ENCODE assay signal across 24 cellular contexts in genomic region chr11:19458721-19459120, GRCh38.
DNase-seq lines count a peak whose midpoint lies in the region; FAIRE-seq and TF ChIP-seq lines count a peak whose summit lies in the region.
"Had no signal": no experiment of that assay in that cellular context is flagged by ENCODE, and none has a peak within 500 bp of the region (broad histone marks: within the 10 kb centered on the region; RNA-seq: fewer than 3 reads in every experiment).

No MANE protein-coding gene starts in this region.

- H4K20me1 ChIP-seq in H1 (replicated peaks in 1 of 2; ENCODE audit: control insufficient read depth in 1 of 2, insufficient read depth in 2 of 2, low read length in 2 of 2), result no peaks in the 10 kb centered on the region
- H4K20me1 ChIP-seq: BLaER1 treated with 17β-estradiol and CSF1 and Interleukin-3, amounts not matched to agents 10 nM and 100 nM had no signal

- H2AFZ ChIP-seq in H1 (ENCODE audit: low read length), result no peak overlapping the region
- H2AFZ ChIP-seq: GM23248 had no signal

- no peaks in the 10 kb centered on the region for H3K36me3 ChIP-seq in H1 (ENCODE audit: control insufficient read depth in 2 of 4, insufficient read depth in 4 of 4, low read length in 3 of 4)
- no peaks in the 10 kb centered on the region for H3K36me3 ChIP-seq in vagina
- H3K36me3 ChIP-seq: BE2C; BLaER1 treated with 17β-estradiol and CSF1 and Interleukin-3, amounts not matched to agents 10 nM and 100 nM had no signal

- peak overlapping the region; percentile 67 for H3K27ac Mint-ChIP-seq in nephron progenitor cell
- H3K27ac Mint-ChIP-seq: CD14-positive monocyte; CD4-positive, alpha-beta T cell; CD8-positive, alpha-beta memory T cell; H9 had no signal

- H2BK15ac ChIP-seq in H1 (ENCODE audit: low read length), result no peak overlapping the region

- peaks cover 10% of the 10 kb centered on the region for H3K27me3 Mint-ChIP-seq in nephron progenitor cell (ENCODE audit: low read depth, poor library complexity)

- no peaks in the 10 kb centered on the region for H3K36me3 Mint-ChIP-seq in nephron progenitor cell (ENCODE audit: low read depth)
- H3K36me3 Mint-ChIP-seq: CD14-positive monocyte; CD8-positive, alpha-beta memory T cell had no signal

- no peak overlapping the region for H3K56ac ChIP-seq in H1 (replicated peaks; ENCODE audit: insufficient read length, low read depth, low read length)

- H3K4me2 ChIP-seq in H1 (ENCODE audit: insufficient read depth in 1 of 2, low read depth in 2 of 2, low read length in 2 of 2), result no peak overlapping the region
- H3K4me2 ChIP-seq: A549; BLaER1 treated with 17β-estradiol and CSF1 and Interleukin-3, amounts not matched to agents 10 nM and 100 nM had no signal

- no peak for TF ChIP-seq EP300 in H1 (IDR thresholded peaks at IDR 0.05; ENCODE audit: borderline replicate concordance in 1 of 2, low read depth in 2 of 2, low read length in 2 of 2)

- H3K9ac ChIP-seq in H1 (replicated peaks in 1 of 4; ENCODE audit: extremely low read depth in 1 of 4, low read depth in 3 of 4, low read length in 3 of 4), result no peak overlapping the region
- H3K9ac ChIP-seq: BLaER1 treated with 17β-estradiol and CSF1 and Interleukin-3, amounts not matched to agents 10 nM and 100 nM; GM23248 had no signal

- H3K4me1 ChIP-seq in H1 (replicated peaks in 1 of 4; ENCODE audit: control insufficient read depth in 3 of 4, insufficient read depth in 4 of 4, low read length in 3 of 4) (peaks cover 5 to 14% (median 9%) of the 10 kb centered on the region in 4 experiments), vagina (peaks cover 7% of the 10 kb centered on the region)
- H3K4me1 ChIP-seq: A549, BE2C had no signal

- no peaks in the 10 kb centered on the region for H3K9me3 Mint-ChIP-seq in nephron progenitor cell
- H3K9me3 Mint-ChIP-seq: CD14-positive monocyte; CD4-positive, alpha-beta T cell; CD8-positive, alpha-beta memory T cell; H9 had no signal

- H3K4me3 ChIP-seq in H1 (ENCODE audit: extremely low read depth in 1 of 4, insufficient read depth in 2 of 4, low read depth in 3 of 4, low read length in 4 of 4) (no peak overlapping the region), vagina (no peak overlapping the region)
- H3K4me3 ChIP-seq: A549; BLaER1 treated with 17β-estradiol and CSF1 and Interleukin-3, amounts not matched to agents 10 nM and 100 nM; GM23248 had no signal

- H3K79me2 ChIP-seq in H1 (ENCODE audit: control insufficient read depth in 1 of 2, insufficient read depth in 2 of 2, low read length in 2 of 2), result no peaks in the 10 kb centered on the region

- H3K27ac ChIP-seq in H1 (ENCODE audit: low read depth, low read length) (no peak overlapping the region), vagina (no peak overlapping the region), caudate nucleus (ENCODE audit: low read depth, low read length) (no peak overlapping the region)
- H3K27ac ChIP-seq: A549; BLaER1 treated with 17β-estradiol and CSF1 and Interleukin-3, amounts not matched to agents 10 nM and 100 nM; GM23248 had no signal

- H3K4me1 Mint-ChIP-seq in nephron progenitor cell, result peaks cover 4% of the 10 kb centered on the region
- H3K4me1 Mint-ChIP-seq: CD14-positive monocyte; CD8-positive, alpha-beta memory T cell had no signal

- POLR2A ChIA-PET in H1 (lab: Charles Lee; ENCODE audit: partially characterized antibody), result no interaction called here

- no peak overlapping the region for H3K14ac ChIP-seq in H1 (ENCODE audit: insufficient read length)

- no peak overlapping the region for H3K23ac ChIP-seq in H1 (ENCODE audit: insufficient read length)

- no peak overlapping the region; the same call in 1 of the 2 replicates for H2BK12ac ChIP-seq in H1 (ENCODE audit: low read depth, low read length)

- 90% methylated on average over 3 of the region's 3 CpGs; no CpG with 5 or more reads in 1 of the 2 experiments for WGBS in H1 (ENCODE audit: extremely low coverage in 1 of 2, insufficient coverage in 1 of 2, insufficient read length in 1 of 2, insufficient replicate concordance in 2 of 2, low coverage in 1 of 2, low lambda C conversion rate in 2 of 2, missing lambda C conversion rate in 1 of 2), 2 experiments

- H3K79me1 ChIP-seq in H1 (ENCODE audit: low read depth, low read length), result no peaks in the 10 kb centered on the region

- H3K4ac ChIP-seq in H1 (replicated peaks; ENCODE audit: insufficient read length, low read depth, low read length), result no peak overlapping the region

- no peak for TF ChIP-seq RAD21 in H1 (IDR thresholded peaks at IDR 0.05 in 1 of 2, conservative IDR thresholded peaks at IDR 0.05 in 1 of 2; ENCODE audit: low read depth in 2 of 2, low read length in 2 of 2)

- no peaks in the 10 kb centered on the region for H3K9me3 ChIP-seq in H1 (ENCODE audit: insufficient read depth in 2 of 2, low read depth in 1 of 2, low read length in 1 of 2)
- no peaks in the 10 kb centered on the region for H3K9me3 ChIP-seq in vagina
- H3K9me3 ChIP-seq: A549; BE2C; BLaER1 treated with 17β-estradiol and CSF1 and Interleukin-3, amounts not matched to agents 10 nM and 100 nM had no signal

- H3K18ac ChIP-seq in H1 (ENCODE audit: extremely low read depth, low read length), result no peak overlapping the region

- no peak overlapping the region for H2BK120ac ChIP-seq in H1 (replicated peaks; ENCODE audit: low read depth, low read length)

- H2AK5ac ChIP-seq in H1 (ENCODE audit: low read depth, low read length), result peak overlapping the region; percentile 48; the same call in 1 of the 2 replicates

- no peak overlapping the region for H4K5ac ChIP-seq in H1 (ENCODE audit: insufficient read length, low read depth, low read length)

- H2BK5ac ChIP-seq in H1 (ENCODE audit: low read depth, low read length), result no peak overlapping the region

- no peak for FAIRE-seq in H1 (lab: Jason Lieb, UNC)
- FAIRE-seq: A549, D721Med, G401.6, GM12892, GM19239 had no signal

- no peak overlapping the region for H4K91ac ChIP-seq in H1 (replicated peaks; ENCODE audit: insufficient read length, low read length)

- CTCF ChIA-PET in H1 (lab: Charles Lee; ENCODE audit: partially characterized antibody), result interaction anchor here (1.4 kb wide), 1 partner anchor 46 kb away, joined by 3 read pairs; no protein-coding TSS in a partner anchor

- DNase-seq in NCI-H2171 treated with DMSO at 0.1 percent for 48 hours (lab: John Stamatoyannopoulos, UW), result peak; percentile 28
- no peak for DNase-seq in NCI-H2171 (lab: John Stamatoyannopoulos, UW)
- DNase-seq in H1 (ENCODE audit: low read depth in 1 of 2, low spot score in 2 of 2), result no peak
- no peak for DNase-seq in nephron progenitor cell
- DNase-seq in vagina (ENCODE audit: extremely low spot score in 2 of 2), result peak; percentile 80 to 91
- DNase-seq in OCI-M2 (lab: John Stamatoyannopoulos, UW; ENCODE audit: unreplicated experiment), result no peak
- DNase-seq in caudate nucleus (lab: John Stamatoyannopoulos, UW), result no peak
- DNase-seq: 8988T; ACHN; AML-193; BE2C; CD4-positive, alpha-beta T cell; CD8-positive, alpha-beta memory T cell; DMS153; DND-41; H9 had no signal

- no peak overlapping the region for H3K4me3 Mint-ChIP-seq in nephron progenitor cell
- H3K4me3 Mint-ChIP-seq: CD14-positive monocyte; CD4-positive, alpha-beta T cell; CD8-positive, alpha-beta memory T cell; H9 had no signal

- TF ChIP-seq CTCF in H1 (IDR thresholded peaks at IDR 0.05; ENCODE audit: control extremely low read depth in 1 of 3, insufficient read depth in 1 of 3, low read depth in 1 of 3, low read length in 3 of 3) (no peak), nephron progenitor cell (IDR thresholded peaks at IDR 0.05) (no peak), vagina (IDR thresholded peaks at IDR 0.05) (no peak)

- intact Hi-C loops in vagina (cut with DNase I), result no loop called here

- TF ChIP-seq POLR2A in H1 (IDR thresholded peaks at IDR 0.05; ENCODE audit: control extremely low read depth in 1 of 2, low read depth in 2 of 2, low read length in 2 of 2) (no peak), vagina (IDR thresholded peaks at IDR 0.05) (no peak)

- no peak overlapping the region for H4K8ac ChIP-seq in H1 (ENCODE audit: extremely low read depth, insufficient read depth, low read length)

- H3K27me3 ChIP-seq in H1 (replicated peaks in 1 of 4; ENCODE audit: control insufficient read depth in 3 of 4, extremely low read depth in 1 of 4, insufficient read depth in 3 of 4, low read length in 3 of 4) (no peaks in the 10 kb centered on the region), vagina (no peaks in the 10 kb centered on the region)
- H3K27me3 ChIP-seq: BE2C; BLaER1 treated with 17β-estradiol and CSF1 and Interleukin-3, amounts not matched to agents 10 nM and 100 nM had no signal

- H3K23me2 ChIP-seq in H1 (ENCODE audit: low read depth, low read length), result no peaks in the 10 kb centered on the region

- H2BK20ac ChIP-seq in H1 (ENCODE audit: low read length), result no peak overlapping the region

TF ChIP-seq in H1, 55 proteins besides CTCF, POLR2A, EP300 and RAD21:
- TF ChIP-seq SP1 (IDR thresholded peaks at IDR 0.05; ENCODE audit: low read depth, low read length) (no peak), RBBP5 (IDR thresholded peaks at IDR 0.05; ENCODE audit: borderline replicate concordance, low read depth, low read length) (no peak), MAX (IDR thresholded peaks at IDR 0.05) (no peak), CBX8 (IDR thresholded peaks at IDR 0.05; ENCODE audit: borderline replicate concordance, low read depth, low read length) (no peak)
TF ChIP-seq in H1: peak in this region for 0.

Comparison
In these comparisons a context has a peak if more than half of its experiments do, and no peak if none do; other contexts are left out.
1. DNase-seq: peak in NCI-H2171 treated with DMSO at 0.1 percent for 48 hours (single experiment) and vagina (2 of 2); none in NCI-H2171 (single experiment), H1 (0 of 2), nephron progenitor cell (single experiment), OCI-M2 (single experiment) and caudate nucleus (0 of 61).